ENCODE assay signal across 3 cellular contexts in genomic region chr11:2980168-2980840, GRCh38.
TF ChIP-seq lines count a peak whose summit lies in the region.

No MANE protein-coding gene starts in this region.

TF ChIP-seq in HepG2, 621 proteins besides CTCF, POLR2A, EP300 and RAD21:
- peak; percentile 54; the same call in 1 of the 2 replicates for TF ChIP-seq ZNF770 (CRISPR knock-in tag; IDR thresholded peaks at IDR 0.05)
- no peak for TF ChIP-seq KLF13 (CRISPR knock-in tag; IDR thresholded peaks at IDR 0.05)
- TF ChIP-seq ZNF121 (CRISPR knock-in tag; IDR thresholded peaks at IDR 0.05), result peak; percentile 77

TF ChIP-seq in SK-N-SH, 30 proteins besides CTCF, POLR2A, EP300 and RAD21:
- TF ChIP-seq MEF2A (IDR thresholded peaks at IDR 0.05; ENCODE audit: borderline replicate concordance, low read depth) (no peak), RXRA (IDR thresholded peaks at IDR 0.05; ENCODE audit: borderline replicate concordance, low read depth) (no peak), TEAD4 (IDR thresholded peaks at IDR 0.05; ENCODE audit: borderline replicate concordance, insufficient read depth) (no peak), NRF1 (IDR thresholded peaks at IDR 0.05; ENCODE audit: low read depth, low read length) (no peak), EZH2phosphoT487 (IDR thresholded peaks at IDR 0.05; ENCODE audit: borderline replicate concordance, low read depth) (no peak), TAF1 (IDR thresholded peaks at IDR 0.05; ENCODE audit: borderline replicate concordance, low read depth, low read length) (no peak), FOSL2 (IDR thresholded peaks at IDR 0.05; ENCODE audit: borderline replicate concordance, low read depth) (no peak), FOXM1 (IDR thresholded peaks at IDR 0.05; ENCODE audit: low read depth) (no peak), GABPA (IDR thresholded peaks at IDR 0.05; ENCODE audit: low read depth) (no peak), MAX (IDR thresholded peaks at IDR 0.05; ENCODE audit: low read depth) (no peak), NFIC (IDR thresholded peaks at IDR 0.05; ENCODE audit: borderline replicate concordance) (no peak), RFX5 (IDR thresholded peaks at IDR 0.05; ENCODE audit: low read length) (no peak), JUND (IDR thresholded peaks at IDR 0.05) (no peak), MXI1 (IDR thresholded peaks at IDR 0.05; ENCODE audit: low read depth, low read length) (no peak), TCF12 (IDR thresholded peaks at IDR 0.05) (no peak), GATA2 (CRISPR knock-in tag; IDR thresholded peaks at IDR 0.05) (no peak)
- TF ChIP-seq, protein P1, sequence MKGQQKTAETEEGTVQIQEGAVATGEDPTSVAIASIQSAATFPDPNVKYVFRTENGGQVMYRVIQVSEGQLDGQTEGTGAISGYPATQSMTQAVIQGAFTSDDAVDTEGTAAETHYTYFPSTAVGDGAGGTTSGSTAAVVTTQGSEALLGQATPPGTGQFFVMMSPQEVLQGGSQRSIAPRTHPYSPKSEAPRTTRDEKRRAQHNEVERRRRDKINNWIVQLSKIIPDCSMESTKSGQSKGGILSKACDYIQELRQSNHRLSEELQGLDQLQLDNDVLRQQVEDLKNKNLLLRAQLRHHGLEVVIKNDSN (IDR thresholded peaks at IDR 0.05; ENCODE audit: borderline replicate concordance, low read depth), result no peak
- TF ChIP-seq, protein P2, sequence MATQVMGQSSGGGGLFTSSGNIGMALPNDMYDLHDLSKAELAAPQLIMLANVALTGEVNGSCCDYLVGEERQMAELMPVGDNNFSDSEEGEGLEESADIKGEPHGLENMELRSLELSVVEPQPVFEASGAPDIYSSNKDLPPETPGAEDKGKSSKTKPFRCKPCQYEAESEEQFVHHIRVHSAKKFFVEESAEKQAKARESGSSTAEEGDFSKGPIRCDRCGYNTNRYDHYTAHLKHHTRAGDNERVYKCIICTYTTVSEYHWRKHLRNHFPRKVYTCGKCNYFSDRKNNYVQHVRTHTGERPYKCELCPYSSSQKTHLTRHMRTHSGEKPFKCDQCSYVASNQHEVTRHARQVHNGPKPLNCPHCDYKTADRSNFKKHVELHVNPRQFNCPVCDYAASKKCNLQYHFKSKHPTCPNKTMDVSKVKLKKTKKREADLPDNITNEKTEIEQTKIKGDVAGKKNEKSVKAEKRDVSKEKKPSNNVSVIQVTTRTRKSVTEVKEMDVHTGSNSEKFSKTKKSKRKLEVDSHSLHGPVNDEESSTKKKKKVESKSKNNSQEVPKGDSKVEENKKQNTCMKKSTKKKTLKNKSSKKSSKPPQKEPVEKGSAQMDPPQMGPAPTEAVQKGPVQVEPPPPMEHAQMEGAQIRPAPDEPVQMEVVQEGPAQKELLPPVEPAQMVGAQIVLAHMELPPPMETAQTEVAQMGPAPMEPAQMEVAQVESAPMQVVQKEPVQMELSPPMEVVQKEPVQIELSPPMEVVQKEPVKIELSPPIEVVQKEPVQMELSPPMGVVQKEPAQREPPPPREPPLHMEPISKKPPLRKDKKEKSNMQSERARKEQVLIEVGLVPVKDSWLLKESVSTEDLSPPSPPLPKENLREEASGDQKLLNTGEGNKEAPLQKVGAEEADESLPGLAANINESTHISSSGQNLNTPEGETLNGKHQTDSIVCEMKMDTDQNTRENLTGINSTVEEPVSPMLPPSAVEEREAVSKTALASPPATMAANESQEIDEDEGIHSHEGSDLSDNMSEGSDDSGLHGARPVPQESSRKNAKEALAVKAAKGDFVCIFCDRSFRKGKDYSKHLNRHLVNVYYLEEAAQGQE (IDR thresholded peaks at IDR 0.05; ENCODE audit: low read depth, low read length), result no peak
- TF ChIP-seq, protein P3, sequence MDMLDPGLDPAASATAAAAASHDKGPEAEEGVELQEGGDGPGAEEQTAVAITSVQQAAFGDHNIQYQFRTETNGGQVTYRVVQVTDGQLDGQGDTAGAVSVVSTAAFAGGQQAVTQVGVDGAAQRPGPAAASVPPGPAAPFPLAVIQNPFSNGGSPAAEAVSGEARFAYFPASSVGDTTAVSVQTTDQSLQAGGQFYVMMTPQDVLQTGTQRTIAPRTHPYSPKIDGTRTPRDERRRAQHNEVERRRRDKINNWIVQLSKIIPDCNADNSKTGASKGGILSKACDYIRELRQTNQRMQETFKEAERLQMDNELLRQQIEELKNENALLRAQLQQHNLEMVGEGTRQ (IDR thresholded peaks at IDR 0.05; ENCODE audit: borderline replicate concordance, low read depth, low read length), result no peak
TF ChIP-seq in SK-N-SH: peak in this region for 0.

TF ChIP-seq in GM23338, 12 proteins besides CTCF, POLR2A, EP300 and RAD21:
- TF ChIP-seq EZH2 (IDR thresholded peaks at IDR 0.05; ENCODE audit: low read depth, unreplicated experiment) (no peak), NANOG (IDR thresholded peaks at IDR 0.05; ENCODE audit: borderline replicate concordance) (no peak), JUNB (IDR thresholded peaks at IDR 0.05; ENCODE audit: unreplicated experiment) (no peak), POLR2AphosphoS5 (IDR thresholded peaks at IDR 0.05; ENCODE audit: low read depth) (no peak), ZNF114 (CRISPR knock-in tag; IDR thresholded peaks at IDR 0.05) (no peak), EZH2phosphoT487 (IDR thresholded peaks at IDR 0.05; ENCODE audit: unreplicated experiment) (no peak)
- TF ChIP-seq, protein P4, sequence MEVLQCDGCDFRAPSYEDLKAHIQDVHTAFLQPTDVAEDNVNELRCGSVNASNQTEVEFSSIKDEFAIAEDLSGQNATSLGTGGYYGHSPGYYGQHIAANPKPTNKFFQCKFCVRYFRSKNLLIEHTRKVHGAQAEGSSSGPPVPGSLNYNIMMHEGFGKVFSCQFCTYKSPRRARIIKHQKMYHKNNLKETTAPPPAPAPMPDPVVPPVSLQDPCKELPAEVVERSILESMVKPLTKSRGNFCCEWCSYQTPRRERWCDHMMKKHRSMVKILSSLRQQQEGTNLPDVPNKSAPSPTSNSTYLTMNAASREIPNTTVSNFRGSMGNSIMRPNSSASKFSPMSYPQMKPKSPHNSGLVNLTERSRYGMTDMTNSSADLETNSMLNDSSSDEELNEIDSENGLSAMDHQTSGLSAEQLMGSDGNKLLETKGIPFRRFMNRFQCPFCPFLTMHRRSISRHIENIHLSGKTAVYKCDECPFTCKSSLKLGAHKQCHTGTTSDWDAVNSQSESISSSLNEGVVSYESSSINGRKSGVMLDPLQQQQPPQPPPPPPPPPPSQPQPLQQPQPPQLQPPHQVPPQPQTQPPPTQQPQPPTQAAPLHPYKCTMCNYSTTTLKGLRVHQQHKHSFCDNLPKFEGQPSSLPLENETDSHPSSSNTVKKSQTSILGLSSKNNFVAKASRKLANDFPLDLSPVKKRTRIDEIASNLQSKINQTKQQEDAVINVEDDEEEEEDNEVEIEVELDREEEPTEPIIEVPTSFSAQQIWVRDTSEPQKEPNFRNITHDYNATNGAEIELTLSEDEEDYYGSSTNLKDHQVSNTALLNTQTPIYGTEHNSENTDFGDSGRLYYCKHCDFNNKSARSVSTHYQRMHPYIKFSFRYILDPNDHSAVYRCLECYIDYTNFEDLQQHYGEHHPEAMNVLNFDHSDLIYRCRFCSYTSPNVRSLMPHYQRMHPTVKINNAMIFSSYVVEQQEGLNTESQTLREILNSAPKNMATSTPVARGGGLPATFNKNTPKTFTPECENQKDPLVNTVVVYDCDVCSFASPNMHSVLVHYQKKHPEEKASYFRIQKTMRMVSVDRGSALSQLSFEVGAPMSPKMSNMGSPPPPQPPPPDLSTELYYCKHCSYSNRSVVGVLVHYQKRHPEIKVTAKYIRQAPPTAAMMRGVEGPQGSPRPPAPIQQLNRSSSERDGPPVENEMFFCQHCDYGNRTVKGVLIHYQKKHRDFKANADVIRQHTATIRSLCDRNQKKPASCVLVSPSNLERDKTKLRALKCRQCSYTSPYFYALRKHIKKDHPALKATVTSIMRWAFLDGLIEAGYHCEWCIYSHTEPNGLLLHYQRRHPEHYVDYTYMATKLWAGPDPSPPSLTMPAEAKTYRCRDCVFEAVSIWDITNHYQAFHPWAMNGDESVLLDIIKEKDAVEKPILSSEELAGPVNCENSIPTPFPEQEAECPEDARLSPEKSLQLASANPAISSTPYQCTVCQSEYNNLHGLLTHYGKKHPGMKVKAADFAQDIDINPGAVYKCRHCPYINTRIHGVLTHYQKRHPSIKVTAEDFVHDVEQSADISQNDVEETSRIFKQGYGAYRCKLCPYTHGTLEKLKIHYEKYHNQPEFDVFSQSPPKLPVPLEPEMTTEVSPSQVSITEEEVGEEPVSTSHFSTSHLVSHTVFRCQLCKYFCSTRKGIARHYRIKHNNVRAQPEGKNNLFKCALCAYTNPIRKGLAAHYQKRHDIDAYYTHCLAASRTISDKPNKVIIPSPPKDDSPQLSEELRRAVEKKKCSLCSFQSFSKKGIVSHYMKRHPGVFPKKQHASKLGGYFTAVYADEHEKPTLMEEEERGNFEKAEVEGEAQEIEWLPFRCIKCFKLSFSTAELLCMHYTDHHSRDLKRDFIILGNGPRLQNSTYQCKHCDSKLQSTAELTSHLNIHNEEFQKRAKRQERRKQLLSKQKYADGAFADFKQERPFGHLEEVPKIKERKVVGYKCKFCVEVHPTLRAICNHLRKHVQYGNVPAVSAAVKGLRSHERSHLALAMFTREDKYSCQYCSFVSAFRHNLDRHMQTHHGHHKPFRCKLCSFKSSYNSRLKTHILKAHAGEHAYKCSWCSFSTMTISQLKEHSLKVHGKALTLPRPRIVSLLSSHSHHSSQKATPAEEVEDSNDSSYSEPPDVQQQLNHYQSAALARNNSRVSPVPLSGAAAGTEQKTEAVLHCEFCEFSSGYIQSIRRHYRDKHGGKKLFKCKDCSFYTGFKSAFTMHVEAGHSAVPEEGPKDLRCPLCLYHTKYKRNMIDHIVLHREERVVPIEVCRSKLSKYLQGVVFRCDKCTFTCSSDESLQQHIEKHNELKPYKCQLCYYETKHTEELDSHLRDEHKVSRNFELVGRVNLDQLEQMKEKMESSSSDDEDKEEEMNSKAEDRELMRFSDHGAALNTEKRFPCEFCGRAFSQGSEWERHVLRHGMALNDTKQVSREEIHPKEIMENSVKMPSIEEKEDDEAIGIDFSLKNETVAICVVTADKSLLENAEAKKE (CRISPR knock-in tag; IDR thresholded peaks at IDR 0.05), result no peak
